ENCODE assay signal across 9 cellular contexts in the genomic region with DNA sequence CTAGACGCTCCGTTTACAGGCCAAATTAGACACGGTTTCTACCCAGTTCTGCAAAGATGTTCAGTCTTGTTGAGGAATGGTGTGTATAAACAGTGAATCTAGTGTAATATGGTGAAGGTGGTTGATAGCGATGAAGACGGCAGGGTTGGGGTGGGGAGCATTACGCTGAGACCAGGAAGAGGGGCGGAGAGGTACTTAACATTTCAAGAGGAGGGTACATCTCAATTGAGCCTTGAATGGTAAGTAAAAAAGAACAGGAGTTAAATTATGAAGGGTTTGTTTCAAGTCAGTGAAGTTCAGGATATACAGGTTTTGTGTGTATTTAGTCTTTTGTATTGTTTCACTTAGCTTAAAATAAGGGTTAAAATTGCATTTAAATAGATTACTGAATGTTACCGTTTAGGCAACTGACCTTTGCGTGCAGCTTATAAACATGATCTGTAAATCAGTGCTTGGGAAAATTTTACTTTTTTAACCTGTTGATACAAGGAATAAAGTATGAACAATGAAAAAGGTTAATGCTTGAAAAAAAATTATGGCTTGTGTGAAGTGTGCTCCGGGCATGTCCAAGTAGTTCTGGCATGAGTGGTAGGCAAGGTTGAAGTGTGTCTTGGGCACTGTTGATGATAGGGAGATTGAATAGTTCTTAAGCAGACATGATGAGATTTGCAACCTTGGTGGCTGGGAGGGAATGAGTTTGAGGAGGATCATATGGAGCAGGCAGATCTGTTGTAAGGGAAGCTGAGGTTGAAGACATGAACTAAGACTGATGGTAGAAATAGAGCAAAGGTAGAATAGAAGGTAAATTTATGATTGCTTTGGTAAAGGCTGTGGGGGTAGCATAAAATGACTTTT. TPM values are rescaled to one million over a fixed set of nuclear protein-coding genes. Genes with fewer than 3 reads are reported as not detected.
DNase-seq lines count a peak whose midpoint lies in the region; ATAC-seq and TF ChIP-seq lines count a peak whose summit lies in the region.
"Had no signal": no experiment of that assay in that cellular context is flagged by ENCODE, and none has a peak within 500 bp of the region (broad histone marks: within the 10 kb centered on the region; RNA-seq: fewer than 3 reads in every experiment).

No MANE protein-coding gene starts in this region.

- H3K4me3 Mint-ChIP-seq in activated CD8-positive, alpha-beta T cell treated with anti-CD3 and anti-CD28 coated beads, Interleukin-2, amount 10 ng/mL, durations not matched to agents 7 days and 5 days = no peak overlapping the region
- H3K4me3 Mint-ChIP-seq: memory B cell had no signal

- CTCF ChIA-PET in activated CD8-positive, alpha-beta T cell treated with anti-CD3 and anti-CD28 coated beads, Interleukin-2, amount 10 ng/mL, durations not matched to agents 7 days and 5 days (lab: Charles Lee) = interaction anchor here (1.5 to 5.3 kb wide), 3 partner anchors 11 to 89 kb away, joined by 3 to 43 read pairs (median 3); no protein-coding TSS in a partner anchor

- POLR2A ChIA-PET in activated CD8-positive, alpha-beta T cell treated with anti-CD3 and anti-CD28 coated beads, Interleukin-2, amount 10 ng/mL, durations not matched to agents 7 days and 5 days (lab: Charles Lee) = interaction anchor here (0.8 to 1.9 kb wide), 10 partner anchors 10 to 112 kb away, joined by 3 to 9 read pairs (median 4); partner anchors contain the start of genes ABCC10, GTPBP2, POLH and XPO5

- H3K4me3 ChIP-seq in right atrium auricular region = peak overlapping the region; percentile 83 to 91
- peak overlapping the region; percentile 73 to 96 for H3K4me3 ChIP-seq in left lung

- peaks cover 22% of the 10 kb centered on the region for H3K4me1 Mint-ChIP-seq in activated CD8-positive, alpha-beta T cell treated with anti-CD3 and anti-CD28 coated beads, Interleukin-2, amount 10 ng/mL, durations not matched to agents 7 days and 5 days (ENCODE audit: low read depth)

- H3K36me3 ChIP-seq in right atrium auricular region (peaks cover 62% of the 10 kb centered on the region), left lung (peaks cover 0 to 68% of the 10 kb centered on the region in 2 donors)

- H3K36me3 Mint-ChIP-seq in activated CD8-positive, alpha-beta T cell treated with anti-CD3 and anti-CD28 coated beads, Interleukin-2, amount 10 ng/mL, durations not matched to agents 7 days and 5 days (ENCODE audit: low read depth) = peaks cover 35% of the 10 kb centered on the region

- H3K9me3 ChIP-seq in right atrium auricular region (no peaks in the 10 kb centered on the region), left lung (no peaks in the 10 kb centered on the region)

- ATAC-seq in Right ventricle myocardium superior (ENCODE audit: poor library complexity) (no peak), left lung (peak; percentile 2)
- ATAC-seq in activated CD8-positive, alpha-beta T cell treated with anti-CD3 and anti-CD28 coated beads, Interleukin-2, amount 10 ng/mL, durations not matched to agents 7 days and 5 days = peak; percentile 20

- H3K9me3 Mint-ChIP-seq in activated CD8-positive, alpha-beta T cell treated with anti-CD3 and anti-CD28 coated beads, Interleukin-2, amount 10 ng/mL, durations not matched to agents 7 days and 5 days (ENCODE audit: insufficient read depth) = no peaks in the 10 kb centered on the region
- H3K9me3 Mint-ChIP-seq: memory B cell had no signal

- peak overlapping the region in 1 of 2 donors; percentile 87 for H3K27ac ChIP-seq in right atrium auricular region
- peak overlapping the region in 1 of 2 donors; percentile 90 for H3K27ac ChIP-seq in left lung

- TF ChIP-seq CTCF in right atrium auricular region (IDR thresholded peaks at IDR 0.05) (no peak), left lung (IDR thresholded peaks at IDR 0.05) (no peak)

- H3K27me3 ChIP-seq in right atrium auricular region = no peaks in the 10 kb centered on the region
- H3K27me3 ChIP-seq in left lung = no peaks in the 10 kb centered on the region

- H3K27ac Mint-ChIP-seq in activated CD8-positive, alpha-beta T cell treated with anti-CD3 and anti-CD28 coated beads, Interleukin-2, amount 10 ng/mL, durations not matched to agents 7 days and 5 days = no peak overlapping the region
- H3K27ac Mint-ChIP-seq: memory B cell had no signal

- H3K27me3 Mint-ChIP-seq in activated CD8-positive, alpha-beta T cell treated with anti-CD3 and anti-CD28 coated beads, Interleukin-2, amount 10 ng/mL, durations not matched to agents 7 days and 5 days (ENCODE audit: low read depth) = no peaks in the 10 kb centered on the region
- H3K27me3 Mint-ChIP-seq: memory B cell had no signal

- H3K4me1 ChIP-seq in right atrium auricular region (peaks cover 0 to 36% of the 10 kb centered on the region in 2 donors), left lung (peaks cover 29 to 49% of the 10 kb centered on the region in 2 donors)

- DNase-seq in right atrium auricular region (ENCODE audit: low spot score) (no peak), Right ventricle myocardium superior (no peak), left lung (no peak), retina (no peak), activated gamma-delta T cell (lab: John Stamatoyannopoulos, UW) (no peak), foreskin melanocyte (no peak)
- no peak for DNase-seq in activated CD8-positive, alpha-beta T cell treated with anti-CD3 and anti-CD28 coated beads, Interleukin-2, amount 10 ng/mL, durations not matched to agents 7 days and 5 days
- DNase-seq in activated CD4-positive, alpha-beta T cell treated with anti-CD3 and anti-CD28 coated beads for 4 hours = no peak

- intact Hi-C loops in Right ventricle myocardium superior (cut with DNase I) (loop anchor here (10.0 kb wide), 1 partner anchor 253 kb away; no protein-coding TSS in a partner anchor), left lung (cut with DNase I) (no loop called here)

RNA-seq across cellular contexts. Expression of gene POLR1C, which starts 0.8 kb away (rescaled TPM):
- total RNA-seq in right atrium auricular region (10 to 100 TPM; 13.5 to 13.9 TPM), Right ventricle myocardium superior (15.6 TPM), left lung (10 to 100 TPM; 31.9 to 46.3 TPM)
- total RNA-seq in activated CD8-positive, alpha-beta T cell treated with anti-CD3 and anti-CD28 coated beads, Interleukin-2, amount 10 ng/mL, durations not matched to agents 7 days and 5 days = 10 to 100 TPM; 34.7 to 35.4 TPM

RNA-seq across cellular contexts. Expression of gene YIPF3, which starts 1.0 kb away (rescaled TPM):
- 100 to 1,000 TPM in 1 of 2 donors, 10 to 100 TPM in 1; 84.0 to 103 TPM for total RNA-seq in right atrium auricular region
- total RNA-seq in Right ventricle myocardium superior = 64.0 TPM
- total RNA-seq in activated CD8-positive, alpha-beta T cell treated with anti-CD3 and anti-CD28 coated beads, Interleukin-2, amount 10 ng/mL, durations not matched to agents 7 days and 5 days = 10 to 100 TPM; 55.6 to 59.0 TPM
- 100 to 1,000 TPM; 101 to 128 TPM for total RNA-seq in left lung

RNA-seq across cellular contexts. Expression of gene LRRC73, which starts 7.6 kb away (rescaled TPM):
- total RNA-seq in right atrium auricular region = under 1 TPM; 0.41 to 0.90 TPM
- total RNA-seq in Right ventricle myocardium superior = 1.4 TPM
- under 1 TPM; 0.26 to 0.55 TPM for total RNA-seq in activated CD8-positive, alpha-beta T cell treated with anti-CD3 and anti-CD28 coated beads, Interleukin-2, amount 10 ng/mL, durations not matched to agents 7 days and 5 days
- total RNA-seq in left lung = 1 to 10 TPM in 1 of 2 donors, under 1 TPM in 1; 0.52 to 1.5 TPM

RNA-seq across cellular contexts. Expression of gene TJAP1, which starts 40.4 kb away (rescaled TPM):
- 10 to 100 TPM; 15.8 to 22.0 TPM for total RNA-seq in right atrium auricular region
- 20.5 TPM for total RNA-seq in Right ventricle myocardium superior
- total RNA-seq in activated CD8-positive, alpha-beta T cell treated with anti-CD3 and anti-CD28 coated beads, Interleukin-2, amount 10 ng/mL, durations not matched to agents 7 days and 5 days = 10 to 100 TPM; 34.7 to 35.5 TPM
- 10 to 100 TPM; 24.5 to 27.9 TPM for total RNA-seq in left lung

RNA-seq across cellular contexts. Expression of gene XPO5, which starts 58.1 kb away (rescaled TPM):
- total RNA-seq in right atrium auricular region (10 to 100 TPM in 1 of 2 donors, 1 to 10 TPM in 1; 8.8 to 11.8 TPM), Right ventricle myocardium superior (12.9 TPM), left lung (10 to 100 TPM; 24.0 to 36.8 TPM)
- 10 to 100 TPM; 57.6 to 62.1 TPM for total RNA-seq in activated CD8-positive, alpha-beta T cell treated with anti-CD3 and anti-CD28 coated beads, Interleukin-2, amount 10 ng/mL, durations not matched to agents 7 days and 5 days
